In genomic region chr17:74466111-74466784, GRCh38 we compare ENCODE assay signal across 8 cellular contexts. TPM values are rescaled to one million over a fixed set of nuclear protein-coding genes. Genes with fewer than 3 reads are reported as not detected.
DNase-seq lines count a peak whose midpoint lies in the region; ATAC-seq, FAIRE-seq and TF ChIP-seq lines count a peak whose summit lies in the region.
"Had no signal": no experiment of that assay in that cellular context is flagged by ENCODE, and none has a peak within 500 bp of the region (broad histone marks: within the 10 kb centered on the region; RNA-seq: fewer than 3 reads in every experiment).

TSS of gene CD300A (plus strand) at chr17:74466634. CDS start at chr17:74466704, 70 bp downstream.

- intact Hi-C loops in kidney (cut with DNase I) = no loop called here

- peaks cover 14 to 24% (median 22%) of the 10 kb centered on the region in 5 donors for H3K27me3 ChIP-seq in subcutaneous abdominal adipose tissue (ENCODE audit: control insufficient read depth in 5 of 5, insufficient read depth in 4 of 5, low read length in 5 of 5)

- H3K9me3 Mint-ChIP-seq in WTC11 = no peaks in the 10 kb centered on the region

- TF ChIP-seq CTCF in WTC11 (IDR thresholded peaks at IDR 0.05) = no peak
- TF ChIP-seq CTCF in kidney (IDR thresholded peaks at IDR 0.05; ENCODE audit: borderline replicate concordance, extremely low read depth, insufficient read depth) = no peak
- TF ChIP-seq CTCF in GM10248 (IDR thresholded peaks at IDR 0.05; ENCODE audit: control extremely low read depth, extremely low read depth, low read depth, missing control alignments) = no peak

- peaks cover 14% of the 10 kb centered on the region for H3K27me3 Mint-ChIP-seq in WTC11 (ENCODE audit: low read depth)

- H3K4me3 ChIP-seq in kidney (ENCODE audit: low read length in 2 of 2) (no peak within 1 kb of the TSS), subcutaneous abdominal adipose tissue (ENCODE audit: low read depth in 1 of 5, low read length in 5 of 5) (peak within 1 kb of the TSS; percentile 2 to 63 (median 39))

- H3K4me1 ChIP-seq in kidney (ENCODE audit: control insufficient read depth in 1 of 2, insufficient read depth in 1 of 2, low read depth in 1 of 2, low read length in 2 of 2) (peaks cover 0 to 2% of the 10 kb centered on the region in 2 donors), subcutaneous abdominal adipose tissue (ENCODE audit: control insufficient read depth in 5 of 5, insufficient read depth in 5 of 5, low read length in 5 of 5) (peaks cover 0 to 26% (median 8%) of the 10 kb centered on the region in 5 donors)

- no peak within 1 kb of the TSS for H3K27ac ChIP-seq in kidney (ENCODE audit: low read depth in 2 of 2, low read length in 2 of 2)
- H3K27ac ChIP-seq in subcutaneous abdominal adipose tissue (ENCODE audit: low read depth, low read length) = no peak within 1 kb of the TSS
- H3K27ac ChIP-seq: epithelial cell of prostate had no signal

- peak within 1 kb of the TSS; percentile 59 for H3K4me3 Mint-ChIP-seq in WTC11

- no peak within 1 kb of the TSS for H3K9ac ChIP-seq in kidney (ENCODE audit: low read length in 2 of 2)
- H3K9ac ChIP-seq in subcutaneous abdominal adipose tissue (ENCODE audit: low read length in 5 of 5) = peak within 1 kb of the TSS in 2 of 5 donors; percentile 41 to 46

- DNase-seq in WTC11 (ENCODE audit: low spot score) (peak; percentile 43), kidney (peak; percentile 66), GM10248 (ENCODE audit: extremely low spot score) (no peak), ecto neural progenitor cell (ENCODE audit: low spot score) (no peak)

- ATAC-seq in HG02759 (IDR thresholded peaks at IDR 0.05; ENCODE audit: unreplicated experiment) (peak; percentile 4), WTC11 (peak; percentile 67), GM19395 (IDR thresholded peaks at IDR 0.05; ENCODE audit: unreplicated experiment) (no peak)

- no peak within 1 kb of the TSS for H3K27ac Mint-ChIP-seq in WTC11

- POLR2A ChIA-PET in WTC11 (lab: Charles Lee) = interaction anchor here (1.1 kb wide), 1 partner anchor 87 kb away, joined by 3 read pairs; no protein-coding TSS in a partner anchor
- POLR2A ChIA-PET in GM10248 (lab: Yijun Ruan, JAX) = no interaction called here

- no peaks in the 10 kb centered on the region for H3K9me3 ChIP-seq in kidney (ENCODE audit: control insufficient read depth in 1 of 2, low read length in 2 of 2)
- no peaks in the 10 kb centered on the region for H3K9me3 ChIP-seq in subcutaneous abdominal adipose tissue (ENCODE audit: control insufficient read depth in 5 of 5, low read length in 5 of 5)

- peaks cover 4% of the 10 kb centered on the region for H3K4me1 Mint-ChIP-seq in WTC11

- H3K36me3 Mint-ChIP-seq in WTC11 = no peaks in the 10 kb centered on the region

- no peak for FAIRE-seq in kidney (lab: Jason Lieb, UNC)

- H3K36me3 ChIP-seq in kidney (ENCODE audit: control insufficient read depth in 1 of 2, insufficient read depth in 2 of 2, low read length in 2 of 2) (no peaks in the 10 kb centered on the region), subcutaneous abdominal adipose tissue (ENCODE audit: control insufficient read depth in 5 of 5, insufficient read depth in 5 of 5, low read length in 5 of 5) (no peaks in the 10 kb centered on the region)

- CTCF ChIA-PET in WTC11 (lab: Charles Lee) (interaction anchor here (0.9 to 2.5 kb wide), 10 partner anchors 10 to 271 kb away, joined by 3 to 17 read pairs (median 4); partner anchors contain the start of genes BTBD17, GPR142 and RAB37), GM10248 (lab: Yijun Ruan, JAX) (interaction anchor here (0.7 to 1.4 kb wide), 5 partner anchors 9 to 99 kb away, joined by 3 to 10 read pairs (median 4); partner anchors contain the start of gene GPR142)

TF ChIP-seq in WTC11, 78 proteins besides CTCF, POLR2A, EP300 and RAD21:
- TF ChIP-seq, protein P1, sequence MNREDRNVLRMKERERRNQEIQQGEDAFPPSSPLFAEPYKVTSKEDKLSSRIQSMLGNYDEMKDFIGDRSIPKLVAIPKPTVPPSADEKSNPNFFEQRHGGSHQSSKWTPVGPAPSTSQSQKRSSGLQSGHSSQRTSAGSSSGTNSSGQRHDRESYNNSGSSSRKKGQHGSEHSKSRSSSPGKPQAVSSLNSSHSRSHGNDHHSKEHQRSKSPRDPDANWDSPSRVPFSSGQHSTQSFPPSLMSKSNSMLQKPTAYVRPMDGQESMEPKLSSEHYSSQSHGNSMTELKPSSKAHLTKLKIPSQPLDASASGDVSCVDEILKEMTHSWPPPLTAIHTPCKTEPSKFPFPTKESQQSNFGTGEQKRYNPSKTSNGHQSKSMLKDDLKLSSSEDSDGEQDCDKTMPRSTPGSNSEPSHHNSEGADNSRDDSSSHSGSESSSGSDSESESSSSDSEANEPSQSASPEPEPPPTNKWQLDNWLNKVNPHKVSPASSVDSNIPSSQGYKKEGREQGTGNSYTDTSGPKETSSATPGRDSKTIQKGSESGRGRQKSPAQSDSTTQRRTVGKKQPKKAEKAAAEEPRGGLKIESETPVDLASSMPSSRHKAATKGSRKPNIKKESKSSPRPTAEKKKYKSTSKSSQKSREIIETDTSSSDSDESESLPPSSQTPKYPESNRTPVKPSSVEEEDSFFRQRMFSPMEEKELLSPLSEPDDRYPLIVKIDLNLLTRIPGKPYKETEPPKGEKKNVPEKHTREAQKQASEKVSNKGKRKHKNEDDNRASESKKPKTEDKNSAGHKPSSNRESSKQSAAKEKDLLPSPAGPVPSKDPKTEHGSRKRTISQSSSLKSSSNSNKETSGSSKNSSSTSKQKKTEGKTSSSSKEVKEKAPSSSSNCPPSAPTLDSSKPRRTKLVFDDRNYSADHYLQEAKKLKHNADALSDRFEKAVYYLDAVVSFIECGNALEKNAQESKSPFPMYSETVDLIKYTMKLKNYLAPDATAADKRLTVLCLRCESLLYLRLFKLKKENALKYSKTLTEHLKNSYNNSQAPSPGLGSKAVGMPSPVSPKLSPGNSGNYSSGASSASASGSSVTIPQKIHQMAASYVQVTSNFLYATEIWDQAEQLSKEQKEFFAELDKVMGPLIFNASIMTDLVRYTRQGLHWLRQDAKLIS (CRISPR knock-in tag; IDR thresholded peaks at IDR 0.05; ENCODE audit: borderline replicate concordance) = no peak
- TF ChIP-seq NR1H2 (CRISPR knock-in tag; IDR thresholded peaks at IDR 0.05) (no peak), ZBTB43 (CRISPR knock-in tag; IDR thresholded peaks at IDR 0.05) (0 out of 2 replicates have a peak, but pooled peaks have one; percentile 5), ZNF232 (CRISPR knock-in tag; IDR thresholded peaks at IDR 0.05) (no peak), CREM (CRISPR knock-in tag; IDR thresholded peaks at IDR 0.05) (no peak)

RNA-seq across cellular contexts. Expression of gene CD300A, which starts in this region (rescaled TPM):
- total RNA-seq in WTC11 (2021) (1.1 to 2.0 TPM (median 1.7 TPM) in 3 replicates), kidney (8.2 TPM)
- 3.1 TPM for polyA plus RNA-seq in kidney (ENCODE audit: insufficient read depth, low read depth, low replicate concordance)

Comparison
In these comparisons a context has a peak if more than half of its experiments do, and no peak if none do; other contexts are left out.
1. DNase-seq: peak in WTC11 (single experiment) and kidney (single experiment); none in GM10248 (single experiment) and ecto neural progenitor cell (single experiment).
2. H3K4me3 ChIP-seq: peak in subcutaneous abdominal adipose tissue (5 of 5); none in kidney (0 of 2).